8 cellular contexts compared by ENCODE assay signal in the genomic region with DNA sequence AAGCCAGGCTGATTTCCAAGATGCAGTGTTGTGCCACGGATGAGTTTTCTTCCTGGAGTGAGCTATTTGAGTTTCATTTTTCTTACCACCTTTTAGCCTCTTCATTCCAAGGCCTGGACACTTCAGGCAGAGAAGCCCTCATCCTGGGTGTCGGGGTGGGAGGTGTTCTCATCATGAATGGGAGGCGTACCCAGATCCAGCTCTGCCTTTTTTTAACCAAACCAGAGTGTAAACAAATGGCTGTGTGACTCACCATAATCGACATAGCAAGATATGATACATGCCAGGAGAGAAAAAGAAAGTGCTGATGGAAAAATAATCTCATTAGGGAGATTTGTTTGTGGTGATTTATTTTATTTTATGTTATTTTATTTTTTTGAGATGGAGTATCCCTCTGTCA.
DNase-seq lines count a peak whose midpoint lies in the region; ATAC-seq and TF ChIP-seq lines count a peak whose summit lies in the region.

No MANE protein-coding gene starts in this region.

- peak overlapping the region; percentile 11 for H3K4me3 ChIP-seq in GM12875 (ENCODE audit: low read depth, low read length)

- peak; percentile 38 for ATAC-seq in activated naive CD8-positive, alpha-beta T cell treated with anti-CD3 and anti-CD28 coated beads, Interleukin-2, amount 50 U/mL, for 24 hours
- ATAC-seq in stimulated activated naive CD8-positive, alpha-beta T cell treated with anti-CD3 and anti-CD28 coated beads, Interleukin-15, amount 100 ng/mL, for 72 hours = peak; percentile 52
- ATAC-seq in GM19397 (IDR thresholded peaks at IDR 0.05; ENCODE audit: unreplicated experiment) (no peak), HG02852 (IDR thresholded peaks at IDR 0.05; ENCODE audit: unreplicated experiment) (no peak)

- no peak for TF ChIP-seq CTCF in GM12875 (IDR thresholded peaks at IDR 0.05; ENCODE audit: borderline replicate concordance, insufficient read depth, low read depth, low read length)

- H3K36me3 Mint-ChIP-seq in activated naive CD8-positive, alpha-beta T cell treated with anti-CD3 and anti-CD28 coated beads, Interleukin-2, amount 50 U/mL, for 24 hours (ENCODE audit: low read depth) = no peaks in the 10 kb centered on the region

- H3K27me3 Mint-ChIP-seq in activated naive CD8-positive, alpha-beta T cell treated with anti-CD3 and anti-CD28 coated beads, Interleukin-2, amount 50 U/mL, for 24 hours = no peaks in the 10 kb centered on the region
- H3K27me3 Mint-ChIP-seq in stimulated activated naive CD8-positive, alpha-beta T cell treated with anti-CD3 and anti-CD28 coated beads, Interleukin-15, amount 100 ng/mL, for 72 hours = no peaks in the 10 kb centered on the region

- H3K4me1 Mint-ChIP-seq in activated naive CD8-positive, alpha-beta T cell treated with anti-CD3 and anti-CD28 coated beads, Interleukin-2, amount 50 U/mL, for 24 hours = peaks cover 78% of the 10 kb centered on the region
- H3K4me1 Mint-ChIP-seq in stimulated activated naive CD8-positive, alpha-beta T cell treated with anti-CD3 and anti-CD28 coated beads, Interleukin-15, amount 100 ng/mL, for 72 hours = peaks cover 70% of the 10 kb centered on the region

- DNase-seq in NCI-H345 treated with DMSO at 0.1 percent for 48 hours (lab: John Stamatoyannopoulos, UW; ENCODE audit: unreplicated experiment) (peak; percentile 7), iris pigment epithelial cell (ENCODE audit: low read depth) (peak; percentile 96), MV-4-11 (lab: John Stamatoyannopoulos, UW) (no peak)
- DNase-seq in activated naive CD8-positive, alpha-beta T cell treated with anti-CD3 and anti-CD28 coated beads, Interleukin-2, amount 50 U/mL, for 24 hours = peak; percentile 40
- peak in 1 of 2 donors; percentile 50 for DNase-seq in stimulated activated naive CD8-positive, alpha-beta T cell treated with anti-CD3 and anti-CD28 coated beads, Interleukin-15, amount 100 ng/mL, for 72 hours

- no peaks in the 10 kb centered on the region for H3K9me3 Mint-ChIP-seq in activated naive CD8-positive, alpha-beta T cell treated with anti-CD3 and anti-CD28 coated beads, Interleukin-2, amount 50 U/mL, for 24 hours
- no peaks in the 10 kb centered on the region for H3K9me3 Mint-ChIP-seq in stimulated activated naive CD8-positive, alpha-beta T cell treated with anti-CD3 and anti-CD28 coated beads, Interleukin-15, amount 100 ng/mL, for 72 hours

- peak overlapping the region; percentile 93 for H3K27ac Mint-ChIP-seq in activated naive CD8-positive, alpha-beta T cell treated with anti-CD3 and anti-CD28 coated beads, Interleukin-2, amount 50 U/mL, for 24 hours
- peak overlapping the region; percentile 95 to 98 for H3K27ac Mint-ChIP-seq in stimulated activated naive CD8-positive, alpha-beta T cell treated with anti-CD3 and anti-CD28 coated beads, Interleukin-15, amount 100 ng/mL, for 72 hours

- H3K4me3 Mint-ChIP-seq in activated naive CD8-positive, alpha-beta T cell treated with anti-CD3 and anti-CD28 coated beads, Interleukin-2, amount 50 U/mL, for 24 hours = peak overlapping the region; percentile 82
- H3K4me3 Mint-ChIP-seq in stimulated activated naive CD8-positive, alpha-beta T cell treated with anti-CD3 and anti-CD28 coated beads, Interleukin-15, amount 100 ng/mL, for 72 hours = peak overlapping the region; percentile 91 to 94

Comparison
In these comparisons a context has a peak if more than half of its experiments do, and no peak if none do; other contexts are left out.
1. ATAC-seq: peak in activated naive CD8-positive, alpha-beta T cell treated with anti-CD3 and anti-CD28 coated beads, Interleukin-2, amount 50 U/mL, for 24 hours (single experiment) and stimulated activated naive CD8-positive, alpha-beta T cell treated with anti-CD3 and anti-CD28 coated beads, Interleukin-15, amount 100 ng/mL, for 72 hours (single experiment); none in GM19397 (single experiment) and HG02852 (single experiment).